In the genomic region with DNA sequence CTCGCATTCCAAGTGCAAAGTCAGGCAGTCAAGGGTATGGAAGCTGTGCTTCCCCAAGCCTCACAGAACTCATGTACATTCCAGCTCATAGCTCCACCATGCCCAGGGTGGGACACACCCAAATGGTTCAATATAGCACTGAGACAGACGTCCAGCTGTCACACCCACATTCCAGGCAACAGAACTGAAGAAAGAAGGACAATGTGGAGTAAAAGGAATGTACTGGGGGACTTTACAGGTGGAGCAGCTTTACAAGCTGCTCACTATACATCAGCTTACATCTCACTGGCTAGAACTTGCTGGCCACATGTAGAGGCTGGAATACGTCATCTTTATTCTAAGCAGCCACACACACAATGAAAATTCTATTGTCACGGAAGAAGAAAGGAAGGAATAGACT, we compare ENCODE assay signal across 12 cellular contexts.
DNase-seq lines count a peak whose midpoint lies in the region; FAIRE-seq and TF ChIP-seq lines count a peak whose summit lies in the region.
"Had no signal": no experiment of that assay in that cellular context is flagged by ENCODE, and none has a peak within 500 bp of the region (broad histone marks: within the 10 kb centered on the region; RNA-seq: fewer than 3 reads in every experiment).

No MANE protein-coding gene starts in this region.

- no peaks in the 10 kb centered on the region for H3K27me3 ChIP-seq in H9 (ENCODE audit: insufficient read depth, low read length)
- no peaks in the 10 kb centered on the region for H3K27me3 ChIP-seq in astrocyte (ENCODE audit: insufficient read depth, low read length)
- H3K27me3 ChIP-seq in keratinocyte (ENCODE audit: control insufficient read depth, extremely low read depth, insufficient read depth, low read length) = no peaks in the 10 kb centered on the region
- no peaks in the 10 kb centered on the region for H3K27me3 ChIP-seq in stomach
- no peaks in the 10 kb centered on the region for H3K27me3 ChIP-seq in mesendoderm (ENCODE audit: insufficient read depth, low read length, poor library complexity)
- H3K27me3 ChIP-seq: brain microvascular endothelial cell had no signal

- no peak overlapping the region for H2BK20ac ChIP-seq in H9 (ENCODE audit: low read depth, low read length, poor library complexity, severe bottlenecking)

- H3K9me1 ChIP-seq in keratinocyte (ENCODE audit: control insufficient read depth, extremely low read depth, insufficient read depth, low read length) = no peaks in the 10 kb centered on the region

- H2AFZ ChIP-seq in H9 (ENCODE audit: low read length) = no peak overlapping the region
- H2AFZ ChIP-seq in astrocyte (ENCODE audit: low read depth, low read length) = no peak overlapping the region
- no peak overlapping the region for H2AFZ ChIP-seq in keratinocyte (ENCODE audit: control insufficient read depth, low read length)
- H2AFZ ChIP-seq: parathyroid adenoma had no signal

- H4K5ac ChIP-seq in H9 (ENCODE audit: insufficient read length, low read depth, low read length) = no peak overlapping the region
- no peak overlapping the region for H4K5ac ChIP-seq in mesendoderm (ENCODE audit: low read length)

- H3K79me2 ChIP-seq in H9 (ENCODE audit: insufficient read depth, low read length) = no peaks in the 10 kb centered on the region
- H3K79me2 ChIP-seq in astrocyte (ENCODE audit: insufficient read depth, low read length) = peaks cover 89% of the 10 kb centered on the region
- H3K79me2 ChIP-seq in keratinocyte (ENCODE audit: control insufficient read depth, insufficient read depth, low read length) = peaks cover 14% of the 10 kb centered on the region
- H3K79me2 ChIP-seq in mesendoderm (ENCODE audit: control insufficient read depth, insufficient read depth, low read length) = no peaks in the 10 kb centered on the region
- H3K79me2 ChIP-seq: parathyroid adenoma had no signal

- no peak for TF ChIP-seq POLR2A in stomach (IDR thresholded peaks at IDR 0.05)

- no peak overlapping the region for H3T11ph ChIP-seq in H9 (ENCODE audit: low read length)

- H3K27ac ChIP-seq in H9 (ENCODE audit: insufficient read length, low read depth, low read length) (no peak overlapping the region), astrocyte (ENCODE audit: low read depth, low read length) (no peak overlapping the region), keratinocyte (ENCODE audit: control insufficient read depth, insufficient read depth, low read length) (no peak overlapping the region), stomach (peak overlapping the region in 3 of 5 donors; percentile 19 to 45 (median 30)), mesendoderm (ENCODE audit: low read depth, low read length) (no peak overlapping the region)
- H3K27ac ChIP-seq: brain microvascular endothelial cell, parathyroid adenoma had no signal

- H3K9me3 ChIP-seq in H9 (ENCODE audit: control insufficient read depth, low read depth, low read length) (no peaks in the 10 kb centered on the region), astrocyte (ENCODE audit: insufficient read depth, low read depth, low read length) (no peaks in the 10 kb centered on the region), keratinocyte (ENCODE audit: control insufficient read depth, low read depth, low read length) (no peaks in the 10 kb centered on the region), stomach (no peaks in the 10 kb centered on the region)

- H3K9ac ChIP-seq in H9 (ENCODE audit: extremely low read depth, insufficient read length, low read length) = no peak overlapping the region
- H3K9ac ChIP-seq in astrocyte (ENCODE audit: low read length) = no peak overlapping the region
- no peak overlapping the region for H3K9ac ChIP-seq in keratinocyte (ENCODE audit: control insufficient read depth, extremely low read depth, insufficient read depth, low read length)
- no peak overlapping the region for H3K9ac ChIP-seq in mesendoderm (ENCODE audit: low read length)
- H3K9ac ChIP-seq: parathyroid adenoma had no signal

- H3K4me3 ChIP-seq in astrocyte (ENCODE audit: insufficient read depth, low read depth, low read length) (no peak overlapping the region), keratinocyte (ENCODE audit: control insufficient read depth in 2 of 3, extremely low read depth in 1 of 3, insufficient read depth in 2 of 3, low read depth in 1 of 3, low read length in 3 of 3) (peak overlapping the region in 1 of 3 experiments; percentile 26), stomach (no peak overlapping the region), mesendoderm (ENCODE audit: low read length) (no peak overlapping the region)

- H3K4me1 Mint-ChIP-seq in H9 (peaks cover 6 to 7% of the 10 kb centered on the region in 2 experiments; a peak in 3 of 4 replicates), astrocyte (ENCODE audit: low read depth, unreplicated experiment) (peaks cover 9% of the 10 kb centered on the region), immature natural killer cell (peaks cover 66 to 80% of the 10 kb centered on the region in 2 donors)

- no peaks in the 10 kb centered on the region for H4K20me1 ChIP-seq in H9 (ENCODE audit: control insufficient read depth, insufficient read depth, insufficient read length)
- peaks cover 61% of the 10 kb centered on the region for H4K20me1 ChIP-seq in astrocyte (ENCODE audit: insufficient read depth, low read length)
- H4K20me1 ChIP-seq in keratinocyte (ENCODE audit: control insufficient read depth, extremely low read depth, insufficient read depth, low read length) = no peaks in the 10 kb centered on the region

- H3K23me2 ChIP-seq in H9 (ENCODE audit: insufficient read length, low read depth, low read length, poor library complexity, severe bottlenecking) = no peaks in the 10 kb centered on the region

- FAIRE-seq in astrocyte (lab: Jason Lieb, UNC) (no peak), keratinocyte (lab: Jason Lieb, UNC) (peak; percentile 86), urothelium cell line (lab: Jason Lieb, UNC) (no peak)
- FAIRE-seq: kidney had no signal

- TF ChIP-seq EP300 in stomach (IDR thresholded peaks at IDR 0.05) = no peak

- H3K18ac ChIP-seq in H9 (ENCODE audit: insufficient read length, low read depth, low read length) (no peak overlapping the region), mesendoderm (ENCODE audit: low read length) (no peak overlapping the region)

- DNase-seq in H9 (no peak), astrocyte (ENCODE audit: low read depth) (peak; percentile 31), keratinocyte (ENCODE audit: low read depth, low spot score) (no peak), stomach (peak; percentile 28), urothelium cell line (ENCODE audit: low spot score) (no peak), mesendoderm (no peak), immature natural killer cell (no peak)
- DNase-seq: activated T-cell treated with anti-CD3 and anti-CD28 coated beads, Interleukin-2, amount 50 U/mL, for 24 hours; brain microvascular endothelial cell; kidney; NCI-H524 treated with DMSO at 0.1 percent for 48 hours had no signal

- H3K4me3 Mint-ChIP-seq in H9 (no peak overlapping the region), astrocyte (ENCODE audit: unreplicated experiment) (no peak overlapping the region), immature natural killer cell (no peak overlapping the region)
- H3K4me3 Mint-ChIP-seq: activated T-cell treated with anti-CD3 and anti-CD28 coated beads, Interleukin-2, amount 50 U/mL, for 24 hours had no signal

- no peaks in the 10 kb centered on the region for H3K9me3 Mint-ChIP-seq in H9
- H3K9me3 Mint-ChIP-seq in astrocyte (ENCODE audit: unreplicated experiment) = no peaks in the 10 kb centered on the region
- no peaks in the 10 kb centered on the region for H3K9me3 Mint-ChIP-seq in immature natural killer cell

- H3K36me3 ChIP-seq in astrocyte (ENCODE audit: insufficient read depth, low read length) = no peaks in the 10 kb centered on the region
- H3K36me3 ChIP-seq in keratinocyte (ENCODE audit: control insufficient read depth in 2 of 2, extremely low read depth in 1 of 2, insufficient read depth in 2 of 2, low read length in 2 of 2) = no peaks in the 10 kb centered on the region
- no peaks in the 10 kb centered on the region for H3K36me3 ChIP-seq in stomach
- H3K36me3 ChIP-seq in mesendoderm (ENCODE audit: control insufficient read depth, insufficient read depth, low read length) = no peaks in the 10 kb centered on the region
- H3K36me3 ChIP-seq: brain microvascular endothelial cell had no signal

- no peak overlapping the region for H2BK12ac ChIP-seq in H9 (ENCODE audit: insufficient read length, low read depth, low read length)

- H3K79me1 ChIP-seq in H9 (ENCODE audit: insufficient read depth, low read depth, low read length, poor library complexity, severe bottlenecking) (no peaks in the 10 kb centered on the region), mesendoderm (ENCODE audit: low read length) (peaks cover 9% of the 10 kb centered on the region)

- H3K4me2 ChIP-seq in H9 (ENCODE audit: insufficient read depth, insufficient read length, low read length) (no peak overlapping the region), astrocyte (ENCODE audit: low read length) (peak overlapping the region; percentile 17), keratinocyte (ENCODE audit: control insufficient read depth, extremely low read depth, insufficient read depth, low read depth, low read length) (peak overlapping the region; percentile 25), mesendoderm (ENCODE audit: low read length) (no peak overlapping the region)

- H3K23ac ChIP-seq in H9 (ENCODE audit: insufficient read length, low read depth, low read length) (no peak overlapping the region), mesendoderm (ENCODE audit: low read length) (no peak overlapping the region)

- H3K14ac ChIP-seq in H9 (ENCODE audit: insufficient read depth, low read length) = no peak overlapping the region

- no peak overlapping the region for H2AK5ac ChIP-seq in H9 (ENCODE audit: insufficient read length, low read length)
- H2AK5ac ChIP-seq in mesendoderm (ENCODE audit: low read length) = no peak overlapping the region

- H3K27me3 Mint-ChIP-seq in H9 (ENCODE audit: low read depth) (no peaks in the 10 kb centered on the region), astrocyte (ENCODE audit: low read depth, unreplicated experiment) (no peaks in the 10 kb centered on the region), immature natural killer cell (ENCODE audit: low read depth in 3 of 3) (no peaks in the 10 kb centered on the region)
- H3K27me3 Mint-ChIP-seq: activated T-cell treated with anti-CD3 and anti-CD28 coated beads, Interleukin-2, amount 50 U/mL, for 24 hours had no signal

- H3K4ac ChIP-seq in H9 (ENCODE audit: low read depth, low read length) = no peak overlapping the region
- no peak overlapping the region for H3K4ac ChIP-seq in mesendoderm (ENCODE audit: low read depth, low read length)

- H2BK120ac ChIP-seq in H9 (ENCODE audit: low read depth, low read length, poor library complexity, severe bottlenecking) = peak overlapping the region; percentile 38
- H2BK120ac ChIP-seq in mesendoderm (ENCODE audit: low read depth, low read length) = no peak overlapping the region

- no peak overlapping the region for H4K91ac ChIP-seq in H9 (ENCODE audit: insufficient read length, low read depth, low read length)

- TF ChIP-seq CTCF in H9 (conservative IDR thresholded peaks at IDR 0.05) (no peak), astrocyte (IDR thresholded peaks at IDR 0.05; ENCODE audit: insufficient read depth, low read depth, low read length) (no peak), keratinocyte (optimal IDR thresholded peaks at IDR 0.05 in 1 of 3, IDR thresholded peaks at IDR 0.05 in 1 of 3, conservative IDR thresholded peaks at IDR 0.05 in 1 of 3; ENCODE audit: extremely low read depth in 1 of 3, insufficient read depth in 2 of 3, low read length in 3 of 3) (no peak), stomach (IDR thresholded peaks at IDR 0.05) (no peak)

- H2BK5ac ChIP-seq in H9 (ENCODE audit: insufficient read length, low read length) (no peak overlapping the region), mesendoderm (ENCODE audit: low read length) (no peak overlapping the region)

- H2BK15ac ChIP-seq in H9 (ENCODE audit: low read depth, low read length) = no peak overlapping the region
- no peak overlapping the region for H2BK15ac ChIP-seq in mesendoderm (replicated peaks; ENCODE audit: low read depth)

- dilution Hi-C loops in keratinocyte (cut with MboI; ENCODE audit: extremely low pct_ligation_motif_present, low sequenced_read_pairs) = no loop called here

- H3K36me3 Mint-ChIP-seq in H9 (ENCODE audit: insufficient read depth in 1 of 3, low read depth in 3 of 3) = peaks cover 0 to 6% (median 2%) of the 10 kb centered on the region in 3 experiments; a peak in 4 of 7 replicates
- peaks cover 6% of the 10 kb centered on the region for H3K36me3 Mint-ChIP-seq in astrocyte (ENCODE audit: low read depth, unreplicated experiment)
- peaks cover 4 to 8% (median 4%) of the 10 kb centered on the region in 3 donors for H3K36me3 Mint-ChIP-seq in immature natural killer cell

- intact Hi-C loops in stomach (cut with DNase I; ENCODE audit: low total_unique reads) = no loop called here

- WGBS in H9 (ENCODE audit: extremely low coverage, insufficient read length, low lambda C conversion rate) = no CpG with 5 or more reads among the region's 4 CpGs
- 45 to 65% (median 52%) methylated on average over 4 of the region's 4 CpGs for WGBS in stomach, 5 donors
- WGBS in mesendoderm (ENCODE audit: extremely low coverage, insufficient coverage, low lambda C conversion rate) = no CpG with 5 or more reads among the region's 4 CpGs

- no peak overlapping the region for H3K56ac ChIP-seq in H9 (ENCODE audit: insufficient read length, low read depth, low read length)
- no peak overlapping the region for H3K56ac ChIP-seq in mesendoderm (ENCODE audit: low read length)

- H3K4me1 ChIP-seq in H9 (ENCODE audit: insufficient read depth, low read length) (no peaks in the 10 kb centered on the region; the same call in none of the 2 replicates), astrocyte (ENCODE audit: insufficient read depth, low read length) (no peaks in the 10 kb centered on the region), keratinocyte (ENCODE audit: control insufficient read depth, extremely low read depth, insufficient read depth, low read length) (peaks cover 9% of the 10 kb centered on the region), stomach (peaks cover 0 to 18% (median 7%) of the 10 kb centered on the region in 4 donors), mesendoderm (ENCODE audit: control insufficient read depth, low read depth, low read length) (no peaks in the 10 kb centered on the region)
- H3K4me1 ChIP-seq: parathyroid adenoma had no signal

- H4K8ac ChIP-seq in H9 (replicated peaks; ENCODE audit: insufficient read length, low read depth, low read length) (no peak overlapping the region), mesendoderm (ENCODE audit: low read depth, low read length) (no peak overlapping the region)

- H3K27ac Mint-ChIP-seq in H9 = no peak overlapping the region; a peak in 1 of 7 replicates
- peak overlapping the region; percentile 1 for H3K27ac Mint-ChIP-seq in astrocyte (ENCODE audit: unreplicated experiment)
- peak overlapping the region in 2 of 6 donors; percentile 4 to 19 for H3K27ac Mint-ChIP-seq in immature natural killer cell
- H3K27ac Mint-ChIP-seq: activated T-cell treated with anti-CD3 and anti-CD28 coated beads, Interleukin-2, amount 50 U/mL, for 24 hours had no signal

Comparison
In these comparisons a context has a peak if more than half of its experiments do, and no peak if none do; other contexts are left out.
1. DNase-seq: peak in astrocyte (single experiment) and stomach (single experiment); none in H9 (single experiment), keratinocyte (single experiment), urothelium cell line (single experiment), mesendoderm (single experiment) and immature natural killer cell (0 of 3).
2. H3K27ac ChIP-seq: peak in stomach (3 of 5); none in H9 (single experiment), astrocyte (single experiment), keratinocyte (single experiment) and mesendoderm (single experiment).
3. H3K4me2 ChIP-seq: peak in astrocyte (single experiment) and keratinocyte (single experiment); none in H9 (single experiment) and mesendoderm (single experiment).